8 cellular contexts compared by ENCODE assay signal in genomic region chr10:29482591-29483421, GRCh38.
A peak's percentile ranks its signal among the peaks of the same experiment; 100 is the strongest.
DNase-seq lines count a peak whose midpoint lies in the region; ATAC-seq, FAIRE-seq and TF ChIP-seq lines count a peak whose summit lies in the region.

No MANE protein-coding gene starts in this region.

- H3K9ac ChIP-seq in fibroblast of lung (ENCODE audit: insufficient read depth, low read length), result no peak overlapping the region
- no peak overlapping the region for H3K9ac ChIP-seq in rectal smooth muscle tissue (ENCODE audit: low read length)

- TF ChIP-seq CTCF in A549 (IDR thresholded peaks at IDR 0.05) (no peak), fibroblast of lung (conservative IDR thresholded peaks at IDR 0.05 in 1 of 2, IDR thresholded peaks at IDR 0.05 in 1 of 2; ENCODE audit: low read depth in 1 of 2, low read length in 2 of 2) (peak in 1 of 2 donors; percentile 15), uterus (IDR thresholded peaks at IDR 0.05) (no peak)

- no peaks in the 10 kb centered on the region for H4K20me1 ChIP-seq in fibroblast of lung (ENCODE audit: control insufficient read depth, extremely low read depth, insufficient read depth, low read length)

- WGBS in A549 (ENCODE audit: missing lambda C conversion rate), result 83% methylated on average over 14 of the region's 14 CpGs

- CTCF ChIA-PET in A549 (lab: Yijun Ruan, JAX), result interaction anchor here (1.0 to 2.0 kb wide), 8 partner anchors 9 to 819 kb away, joined by 3 to 15 read pairs (median 3); no protein-coding TSS in a partner anchor

- no peak for FAIRE-seq in A549 (lab: Jason Lieb, UNC)
- FAIRE-seq in GM19239 (lab: Jason Lieb, UNC), result peak; percentile 93

- no peak overlapping the region for H3K4me3 ChIP-seq in A549
- no peak overlapping the region for H3K4me3 ChIP-seq in SJCRH30
- H3K4me3 ChIP-seq in fibroblast of lung (replicated peaks in 1 of 4; ENCODE audit: control extremely low read depth in 1 of 4, insufficient read depth in 1 of 4, low read depth in 3 of 4, low read length in 4 of 4), result no peak overlapping the region
- H3K4me3 ChIP-seq in rectal smooth muscle tissue (ENCODE audit: low read length), result no peak overlapping the region
- H3K4me3 ChIP-seq in uterus, result no peak overlapping the region

- H3K4me1 ChIP-seq in A549 (no peaks in the 10 kb centered on the region), SJCRH30 (peaks cover 11% of the 10 kb centered on the region; the same call in 1 of the 2 replicates), fibroblast of lung (ENCODE audit: control insufficient read depth, extremely low read depth, insufficient read depth, low read length) (peaks cover 8% of the 10 kb centered on the region), rectal smooth muscle tissue (ENCODE audit: control insufficient read depth, insufficient read depth, low read length) (peaks cover 40% of the 10 kb centered on the region), uterus (no peaks in the 10 kb centered on the region)

- H3K4me2 ChIP-seq in A549 (no peak overlapping the region), fibroblast of lung (ENCODE audit: extremely low read depth, insufficient read depth, low read length) (no peak overlapping the region)

- DNase-seq in A549 (ENCODE audit: low read depth in 1 of 2, low spot score in 1 of 2) (no peak), GM19239 (ENCODE audit: insufficient read length, low spot score) (no peak), SJCRH30 (peak; percentile 26 to 35), fibroblast of lung (ENCODE audit: low read depth in 2 of 2) (peak; percentile 60 to 79), mesenteric fat pad (ENCODE audit: low spot score) (no peak), uterus (no peak)

- TF ChIP-seq POLR2A in A549 (IDR thresholded peaks at IDR 0.05; ENCODE audit: low read length) (no peak), uterus (IDR thresholded peaks at IDR 0.05) (no peak)

- intact Hi-C loops in uterus (cut with DNase I; ENCODE audit: low total_unique reads), result no loop called here

- ATAC-seq in A549 (peak; percentile 38 to 41; a peak in 3 of 6 replicates), HG03025 (IDR thresholded peaks at IDR 0.05; ENCODE audit: low FRiP score, unreplicated experiment) (no peak)

- TF ChIP-seq EP300 in A549 (IDR thresholded peaks at IDR 0.05), result no peak

- H3K27ac ChIP-seq in A549, result no peak overlapping the region
- H3K27ac ChIP-seq in SJCRH30, result no peak overlapping the region
- H3K27ac ChIP-seq in fibroblast of lung (ENCODE audit: insufficient read depth, low read length), result peak overlapping the region; percentile 56
- H3K27ac ChIP-seq in rectal smooth muscle tissue (ENCODE audit: low read depth, low read length), result peak overlapping the region; percentile 29
- peak overlapping the region in 1 of 2 donors; percentile 26 for H3K27ac ChIP-seq in uterus

- H3K27me3 ChIP-seq in SJCRH30 (no peaks in the 10 kb centered on the region), fibroblast of lung (ENCODE audit: control insufficient read depth, insufficient read depth, low read length) (no peaks in the 10 kb centered on the region), rectal smooth muscle tissue (ENCODE audit: control insufficient read depth, insufficient read depth, low read length) (no peaks in the 10 kb centered on the region), uterus (no peaks in the 10 kb centered on the region)

- H3K36me3 ChIP-seq in SJCRH30 (peaks cover 20% of the 10 kb centered on the region), fibroblast of lung (ENCODE audit: control insufficient read depth, insufficient read depth, low read length) (peaks cover 9% of the 10 kb centered on the region), rectal smooth muscle tissue (ENCODE audit: control insufficient read depth, insufficient read depth, low read length) (peaks cover 22% of the 10 kb centered on the region), uterus (no peaks in the 10 kb centered on the region)

- POLR2A ChIA-PET in A549 (lab: Yijun Ruan, JAX), result interaction anchor here (0.7 kb wide), 1 partner anchor 1041 kb away, joined by 4 read pairs; no protein-coding TSS in a partner anchor

- no peaks in the 10 kb centered on the region for H3K79me2 ChIP-seq in fibroblast of lung (ENCODE audit: control insufficient read depth, insufficient read depth, low read length)

- TF ChIP-seq RAD21 in A549 (conservative IDR thresholded peaks at IDR 0.05 in 1 of 2, IDR thresholded peaks at IDR 0.05 in 1 of 2), result 0 out of 5 replicates have a peak, but pooled peaks of 1 of the 2 experiments have one; percentile 8

- no peak overlapping the region for H2AFZ ChIP-seq in fibroblast of lung (ENCODE audit: low read length)

- no peaks in the 10 kb centered on the region for H3K9me3 ChIP-seq in A549
- H3K9me3 ChIP-seq in SJCRH30 (replicated peaks), result no peaks in the 10 kb centered on the region
- H3K9me3 ChIP-seq in fibroblast of lung (ENCODE audit: control insufficient read depth, insufficient read depth, low read depth, low read length), result no peaks in the 10 kb centered on the region
- no peaks in the 10 kb centered on the region for H3K9me3 ChIP-seq in uterus

TF ChIP-seq in A549, 52 proteins besides CTCF, POLR2A, EP300 and RAD21:
- no peak for TF ChIP-seq HOXB13 (CRISPR knock-in tag; IDR thresholded peaks at IDR 0.05; ENCODE audit: low read depth)
- TF ChIP-seq, protein P1, sequence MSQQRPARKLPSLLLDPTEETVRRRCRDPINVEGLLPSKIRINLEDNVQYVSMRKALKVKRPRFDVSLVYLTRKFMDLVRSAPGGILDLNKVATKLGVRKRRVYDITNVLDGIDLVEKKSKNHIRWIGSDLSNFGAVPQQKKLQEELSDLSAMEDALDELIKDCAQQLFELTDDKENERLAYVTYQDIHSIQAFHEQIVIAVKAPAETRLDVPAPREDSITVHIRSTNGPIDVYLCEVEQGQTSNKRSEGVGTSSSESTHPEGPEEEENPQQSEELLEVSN (IDR thresholded peaks at IDR 0.05; ENCODE audit: borderline replicate concordance, low read depth), result no peak
- TF ChIP-seq RCOR1 (IDR thresholded peaks at IDR 0.05; ENCODE audit: low read depth, low read length), result no peak
- TF ChIP-seq PHF8 (IDR thresholded peaks at IDR 0.05; ENCODE audit: borderline replicate concordance, low read depth), result no peak
- no peak for TF ChIP-seq HDAC2 (IDR thresholded peaks at IDR 0.05)
- TF ChIP-seq, protein P2, sequence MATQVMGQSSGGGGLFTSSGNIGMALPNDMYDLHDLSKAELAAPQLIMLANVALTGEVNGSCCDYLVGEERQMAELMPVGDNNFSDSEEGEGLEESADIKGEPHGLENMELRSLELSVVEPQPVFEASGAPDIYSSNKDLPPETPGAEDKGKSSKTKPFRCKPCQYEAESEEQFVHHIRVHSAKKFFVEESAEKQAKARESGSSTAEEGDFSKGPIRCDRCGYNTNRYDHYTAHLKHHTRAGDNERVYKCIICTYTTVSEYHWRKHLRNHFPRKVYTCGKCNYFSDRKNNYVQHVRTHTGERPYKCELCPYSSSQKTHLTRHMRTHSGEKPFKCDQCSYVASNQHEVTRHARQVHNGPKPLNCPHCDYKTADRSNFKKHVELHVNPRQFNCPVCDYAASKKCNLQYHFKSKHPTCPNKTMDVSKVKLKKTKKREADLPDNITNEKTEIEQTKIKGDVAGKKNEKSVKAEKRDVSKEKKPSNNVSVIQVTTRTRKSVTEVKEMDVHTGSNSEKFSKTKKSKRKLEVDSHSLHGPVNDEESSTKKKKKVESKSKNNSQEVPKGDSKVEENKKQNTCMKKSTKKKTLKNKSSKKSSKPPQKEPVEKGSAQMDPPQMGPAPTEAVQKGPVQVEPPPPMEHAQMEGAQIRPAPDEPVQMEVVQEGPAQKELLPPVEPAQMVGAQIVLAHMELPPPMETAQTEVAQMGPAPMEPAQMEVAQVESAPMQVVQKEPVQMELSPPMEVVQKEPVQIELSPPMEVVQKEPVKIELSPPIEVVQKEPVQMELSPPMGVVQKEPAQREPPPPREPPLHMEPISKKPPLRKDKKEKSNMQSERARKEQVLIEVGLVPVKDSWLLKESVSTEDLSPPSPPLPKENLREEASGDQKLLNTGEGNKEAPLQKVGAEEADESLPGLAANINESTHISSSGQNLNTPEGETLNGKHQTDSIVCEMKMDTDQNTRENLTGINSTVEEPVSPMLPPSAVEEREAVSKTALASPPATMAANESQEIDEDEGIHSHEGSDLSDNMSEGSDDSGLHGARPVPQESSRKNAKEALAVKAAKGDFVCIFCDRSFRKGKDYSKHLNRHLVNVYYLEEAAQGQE (IDR thresholded peaks at IDR 0.05), result no peak
- TF ChIP-seq HOXB5 (CRISPR knock-in tag; IDR thresholded peaks at IDR 0.05), result no peak
- no peak for TF ChIP-seq ZFP36 (IDR thresholded peaks at IDR 0.05; ENCODE audit: borderline replicate concordance, partially characterized antibody)

Comparison
In these comparisons a context has a peak if more than half of its experiments do, and no peak if none do; other contexts are left out.
1. DNase-seq: peak in SJCRH30 (2 of 2) and fibroblast of lung (2 of 2); none in A549 (0 of 2), GM19239 (single experiment), mesenteric fat pad (single experiment) and uterus (0 of 2).
2. H3K27ac ChIP-seq: peak in fibroblast of lung (single experiment) and rectal smooth muscle tissue (single experiment); none in A549 (0 of 2) and SJCRH30 (single experiment).